In the genomic region with DNA sequence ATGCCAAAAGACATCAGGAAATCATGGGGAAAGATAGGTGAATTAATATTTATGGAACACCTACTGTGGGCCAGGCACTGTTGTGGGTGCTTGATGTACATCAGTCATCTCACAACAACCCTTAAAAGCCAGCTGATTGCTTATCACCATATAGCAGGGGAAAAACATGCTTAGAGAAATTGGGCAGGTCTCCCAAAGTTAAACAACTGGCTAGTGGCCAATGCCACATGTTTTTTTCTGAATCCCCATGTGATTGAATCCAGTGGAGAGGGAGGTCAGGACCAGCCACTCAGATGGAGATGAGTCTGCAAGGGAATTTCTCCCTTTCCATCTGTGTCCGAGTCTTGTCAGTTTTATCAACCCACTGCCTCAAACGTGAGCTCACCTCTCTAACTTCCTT, we compare ENCODE assay signal across 19 cellular contexts. TPM values are rescaled to one million over a fixed set of nuclear protein-coding genes. Genes with fewer than 3 reads are reported as not detected.
"Had no signal": no experiment of that assay in that cellular context is flagged by ENCODE, and none has a peak within 500 bp of the region (broad histone marks: within the 10 kb centered on the region; RNA-seq: fewer than 3 reads in every experiment).

No MANE protein-coding gene starts in this region.

- ATAC-seq: activated CD8-positive, alpha-beta T cell treated with anti-CD3 and anti-CD28 coated beads, Interleukin-2, amount 10 ng/mL, durations not matched to agents 7 days and 5 days; gastrocnemius medialis; left lung had no signal

- H3K36me3 ChIP-seq: gastrocnemius medialis, left lung, tibial artery had no signal

- H3K4me3 ChIP-seq: gastrocnemius medialis, left lung, tibial artery had no signal

- DNase-seq: activated CD4-positive, alpha-beta T cell treated with anti-CD3 and anti-CD28 coated beads, Interleukin-2, amount 10 ng/mL, durations not matched to agents 24 days and 14 days; activated CD4-positive, CD25-positive, alpha-beta regulatory T cell; activated CD8-positive, alpha-beta T cell treated with anti-CD3 and anti-CD28 coated beads, Interleukin-2, amount 10 ng/mL, durations not matched to agents 7 days and 5 days; activated naive CD4-positive, alpha-beta T cell treated with Interleukin-2 at 50 U/mL for 16 hours; activated naive CD8-positive, alpha-beta T cell treated with anti-CD3 and anti-CD28 coated beads, Interleukin-2, amount 10 ng/mL, durations not matched to agents 7 days and 5 days; activated T-cell treated with anti-CD3 and anti-CD28 coated beads, Interleukin-2, amount 50 U/mL, for 24 hours; amygdala; gastrocnemius medialis; left lung; occipital lobe; posterior cingulate gyrus; retina; stimulated activated CD4-positive, alpha-beta T cell treated with anti-CD3 and anti-CD28 coated beads, Interleukin-12 subunit alpha, Interleukin-12 subunit beta, amount 100 ng/mL, for 4 hours; stimulated activated CD4-positive, alpha-beta T cell treated with anti-CD3 and anti-CD28 coated beads, Interleukin-1b, Interleukin-23, amount 100 ng/mL, for 48 hours; stimulated activated CD8-positive, alpha-beta memory T cell treated with anti-CD3 and anti-CD28 coated beads, Interleukin-4, amount 100 ng/mL, for 48 hours; stimulated activated naive CD4-positive, alpha-beta T cell; T1000; tibial artery had no signal

- H3K27me3 ChIP-seq: left lung had no signal

- H3K9me3 ChIP-seq: gastrocnemius medialis, left lung, tibial artery had no signal

- H3K4me1 ChIP-seq: gastrocnemius medialis, left lung, tibial artery had no signal

- H3K27ac ChIP-seq: gastrocnemius medialis, left lung, tibial artery had no signal

RNA-seq across cellular contexts. Expression of a gene that starts 55.3 kb away (rescaled TPM):
- polyA plus RNA-seq: neural cell had no signal
